ENCODE assay signal across 20 cellular contexts in genomic region chr11:70711911-70712185, GRCh38.
DNase-seq lines count a peak whose midpoint lies in the region; ATAC-seq, FAIRE-seq and TF ChIP-seq lines count a peak whose summit lies in the region.
"Had no signal": no experiment of that assay in that cellular context is flagged by ENCODE, and none has a peak within 500 bp of the region (broad histone marks: within the 10 kb centered on the region; RNA-seq: fewer than 3 reads in every experiment).

No MANE protein-coding gene starts in this region.

- no peaks in the 10 kb centered on the region for H3K9me3 ChIP-seq in kidney (ENCODE audit: control insufficient read depth in 1 of 2, low read length in 2 of 2)
- no peaks in the 10 kb centered on the region for H3K9me3 ChIP-seq in upper lobe of right lung
- H3K9me3 ChIP-seq: BLaER1 treated with 17β-estradiol and CSF1 and Interleukin-3, amounts not matched to agents 10 nM and 100 nM had no signal

- H3K36me3 ChIP-seq in kidney (ENCODE audit: control insufficient read depth in 1 of 2, insufficient read depth in 2 of 2, low read length in 2 of 2) (no peaks in the 10 kb centered on the region), upper lobe of right lung (no peaks in the 10 kb centered on the region)
- H3K36me3 ChIP-seq: BLaER1 treated with 17β-estradiol and CSF1 and Interleukin-3, amounts not matched to agents 10 nM and 100 nM had no signal

- peak overlapping the region; percentile 51 for H3K27ac ChIP-seq in C4-2B
- H3K27ac ChIP-seq in kidney (ENCODE audit: low read depth in 2 of 2, low read length in 2 of 2): no peak overlapping the region
- no peak overlapping the region for H3K27ac ChIP-seq in upper lobe of right lung
- H3K27ac ChIP-seq: BLaER1 treated with 17β-estradiol and CSF1 and Interleukin-3, amounts not matched to agents 10 nM and 100 nM; GM23248; HL-60 had no signal

- ATAC-seq in upper lobe of right lung: no peak
- no peak for ATAC-seq in HG03565 (IDR thresholded peaks at IDR 0.05; ENCODE audit: unreplicated experiment)

- H3K4me3 ChIP-seq in kidney (ENCODE audit: low read length in 2 of 2) (no peak overlapping the region), upper lobe of right lung (no peak overlapping the region)
- H3K4me3 ChIP-seq: BLaER1 treated with 17β-estradiol and CSF1 and Interleukin-3, amounts not matched to agents 10 nM and 100 nM; GM23248 had no signal

- H3K4me1 ChIP-seq in kidney (ENCODE audit: control insufficient read depth in 1 of 2, insufficient read depth in 1 of 2, low read depth in 1 of 2, low read length in 2 of 2): no peaks in the 10 kb centered on the region
- H3K4me1 ChIP-seq in upper lobe of right lung: no peaks in the 10 kb centered on the region

- H3K27ac Mint-ChIP-seq in neural crest cell (ENCODE audit: unreplicated experiment): peak overlapping the region; percentile 81
- H3K27ac Mint-ChIP-seq: B cell; CD4-positive, CD25-positive, alpha-beta regulatory T cell; CD8-positive, alpha-beta memory T cell had no signal

- H3K36me3 Mint-ChIP-seq in neural crest cell (ENCODE audit: low read depth): no peaks in the 10 kb centered on the region
- H3K36me3 Mint-ChIP-seq: CD4-positive, CD25-positive, alpha-beta regulatory T cell; CD8-positive, alpha-beta memory T cell had no signal

- H3K4me3 Mint-ChIP-seq in neural crest cell: no peak overlapping the region
- H3K4me3 Mint-ChIP-seq: B cell; CD4-positive, CD25-positive, alpha-beta regulatory T cell; CD8-positive, alpha-beta memory T cell had no signal

- TF ChIP-seq CTCF in C4-2B (conservative IDR thresholded peaks at IDR 0.05) (no peak), kidney (IDR thresholded peaks at IDR 0.05; ENCODE audit: borderline replicate concordance, extremely low read depth, insufficient read depth) (no peak), neural crest cell (conservative IDR thresholded peaks at IDR 0.05) (no peak), upper lobe of right lung (IDR thresholded peaks at IDR 0.05) (no peak)

- H3K4me1 Mint-ChIP-seq in neural crest cell: peaks cover 29% of the 10 kb centered on the region
- H3K4me1 Mint-ChIP-seq: B cell; CD4-positive, CD25-positive, alpha-beta regulatory T cell; CD8-positive, alpha-beta memory T cell had no signal

- no peaks in the 10 kb centered on the region for H3K27me3 ChIP-seq in upper lobe of right lung

- no peak for FAIRE-seq in kidney (lab: Jason Lieb, UNC)
- FAIRE-seq: G401.6, GM12891, GM19239 had no signal

- H3K9ac ChIP-seq in kidney (ENCODE audit: low read length in 2 of 2): no peak overlapping the region
- H3K9ac ChIP-seq: BLaER1 treated with 17β-estradiol and CSF1 and Interleukin-3, amounts not matched to agents 10 nM and 100 nM; GM23248 had no signal

- peak; percentile 34 for DNase-seq in kidney
- no peak for DNase-seq in neural crest cell (ENCODE audit: low read depth, low spot score)
- peak; percentile 42 for DNase-seq in upper lobe of right lung
- DNase-seq in AML-193 (lab: John Stamatoyannopoulos, UW): no peak
- no peak for DNase-seq in stimulated activated CD8-positive, alpha-beta memory T cell treated with anti-CD3 and anti-CD28 coated beads, Interleukin-4, amount 100 ng/mL, for 48 hours
- DNase-seq: 8988T; CD4-positive, CD25-positive, alpha-beta regulatory T cell; COR-L47; DMS 273 treated with DMSO at 0.1 percent for 48 hours; HCEC 1CT had no signal

- H3K9me3 Mint-ChIP-seq in neural crest cell: no peaks in the 10 kb centered on the region
- H3K9me3 Mint-ChIP-seq: CD4-positive, CD25-positive, alpha-beta regulatory T cell; CD8-positive, alpha-beta memory T cell had no signal

- no peaks in the 10 kb centered on the region for H3K27me3 Mint-ChIP-seq in neural crest cell (ENCODE audit: low read depth)
- H3K27me3 Mint-ChIP-seq: CD4-positive, CD25-positive, alpha-beta regulatory T cell had no signal

- intact Hi-C loops in kidney (cut with DNase I) (no loop called here), upper lobe of right lung (cut with DNase I) (no loop called here)

Comparison
In these comparisons a context has a peak if more than half of its experiments do, and no peak if none do; other contexts are left out.
1. DNase-seq: peak in kidney (single experiment) and upper lobe of right lung (single experiment); none in neural crest cell (single experiment), AML-193 (0 of 2) and stimulated activated CD8-positive, alpha-beta memory T cell treated with anti-CD3 and anti-CD28 coated beads, Interleukin-4, amount 100 ng/mL, for 48 hours (single experiment).